Comparison of ENCODE assay signal across 27 cellular contexts in the genomic region with DNA sequence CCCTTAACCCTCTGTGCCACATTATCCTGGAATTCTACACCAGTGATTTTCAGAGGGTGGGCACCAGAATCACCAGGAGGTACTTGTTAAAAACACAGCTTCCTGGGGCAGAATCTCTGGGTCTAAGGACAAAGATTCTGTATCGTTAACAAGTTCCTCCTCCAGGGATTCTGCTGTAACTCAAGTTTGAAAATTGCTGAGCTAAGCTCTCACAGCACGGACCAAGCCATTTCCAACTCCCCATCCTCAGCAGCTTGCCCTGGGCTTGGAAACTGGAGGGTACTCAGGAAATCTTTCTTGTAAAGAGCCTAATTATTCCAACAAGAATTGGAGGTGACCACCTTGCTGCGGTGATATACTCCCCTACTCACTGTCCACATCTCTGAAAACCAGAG. TPM values are rescaled to one million over a fixed set of nuclear protein-coding genes. Genes with fewer than 3 reads are reported as not detected.
"Had no signal": no experiment of that assay in that cellular context is flagged by ENCODE, and none has a peak within 500 bp of the region (broad histone marks: within the 10 kb centered on the region; RNA-seq: fewer than 3 reads in every experiment).

No MANE protein-coding gene starts in this region.

- H3K27ac ChIP-seq: colonic mucosa, esophagus squamous epithelium, heart right ventricle, left ventricle myocardium inferior, lower lobe of right lung, neutrophil, prostate gland, right atrium auricular region, sigmoid colon, spleen, vagina had no signal

- H3K4me3 ChIP-seq: colonic mucosa, esophagus squamous epithelium, heart right ventricle, left ventricle myocardium inferior, lower lobe of right lung, prostate gland, right atrium auricular region, sigmoid colon, spleen, vagina had no signal

- ATAC-seq: effector memory CD8-positive, alpha-beta T cell; heart right ventricle; left colon; lower lobe of right lung; naive thymus-derived CD8-positive, alpha-beta T cell; stimulated activated naive B cell treated with anti-CD40 and anti-IgM and Interleukin-4, amounts not matched to agents 10 μg/mL and 1 μg/mL and 100 μg/mL, for 72 hours had no signal

- H3K36me3 ChIP-seq: colonic mucosa had no signal

- H3K4me1 ChIP-seq: colonic mucosa, heart right ventricle, left ventricle myocardium inferior, lower lobe of right lung, spleen, vagina had no signal

- DNase-seq: colonic mucosa; effector memory CD8-positive, alpha-beta T cell; erythroblast; esophagus squamous epithelium; foreskin melanocyte; glutamatergic neuron; heart right ventricle; hippocampal formation; immature natural killer cell; islet precursor cell; kidney glomerular epithelial cell; left colon; left ventricle myocardium inferior; lower lobe of right lung; naive thymus-derived CD8-positive, alpha-beta T cell; sigmoid colon; spleen; stimulated activated CD4-positive, alpha-beta T cell treated with anti-CD3 and anti-CD28 coated beads, Interleukin-15, amount 100 ng/mL, for 24 hours; stimulated activated CD4-positive, alpha-beta T cell treated with anti-CD3 and anti-CD28 coated beads, Interleukin-2, amount 100 ng/mL, for 48 hours; stimulated activated naive B cell treated with anti-CD40 and anti-IgM and Interleukin-4, amounts not matched to agents 10 μg/mL and 1 μg/mL and 100 μg/mL, for 72 hours; trophoblast cell had no signal

- H3K9me3 ChIP-seq: colonic mucosa, esophagus squamous epithelium, heart right ventricle, left ventricle myocardium inferior, lower lobe of right lung, neutrophil, prostate gland, right atrium auricular region, sigmoid colon, spleen, vagina had no signal

- H3K27me3 ChIP-seq: colonic mucosa, esophagus squamous epithelium, heart right ventricle, neutrophil, right atrium auricular region, sigmoid colon, spleen, vagina had no signal

- FAIRE-seq: endometrium had no signal

RNA-seq across cellular contexts. Expression of a gene that starts 48.8 kb away (rescaled TPM):
- polyA plus RNA-seq: neural cell had no signal
